15 cellular contexts compared by ENCODE assay signal in the genomic region with DNA sequence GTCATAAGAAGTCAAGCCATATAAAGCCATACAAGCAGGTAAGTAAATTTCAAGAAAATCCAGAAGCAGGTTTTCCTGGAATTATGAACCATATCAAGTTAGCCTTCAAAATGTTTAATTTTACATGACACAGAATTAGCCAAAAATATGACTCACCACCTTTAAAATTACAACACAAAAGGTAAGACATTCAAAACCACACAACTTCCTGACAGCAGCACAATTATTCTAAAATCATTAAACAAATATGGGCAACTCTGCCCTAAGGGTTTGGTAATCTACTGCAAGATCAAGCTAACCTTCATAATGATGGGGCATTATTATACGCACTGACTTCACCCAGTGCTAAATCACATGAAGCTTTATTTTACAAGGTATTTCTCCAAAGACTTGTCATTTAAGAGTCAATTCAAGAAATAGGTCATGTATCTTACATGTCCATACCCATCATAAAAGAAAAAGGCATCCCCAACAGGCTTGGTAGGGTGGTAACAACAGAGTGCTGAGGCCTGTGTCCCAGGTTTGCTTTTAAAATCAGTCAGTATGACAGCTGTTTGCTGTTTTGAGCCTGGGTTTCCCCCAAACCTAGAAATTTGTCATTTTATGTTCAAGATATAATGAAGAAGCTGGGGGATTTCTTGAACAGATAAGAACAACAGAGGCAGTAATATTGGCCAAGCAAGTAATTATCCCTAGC. TPM values are rescaled to one million over a fixed set of nuclear protein-coding genes. Genes with fewer than 3 reads are reported as not detected.
DNase-seq lines count a peak whose midpoint lies in the region; ATAC-seq and TF ChIP-seq lines count a peak whose summit lies in the region.
"Had no signal": no experiment of that assay in that cellular context is flagged by ENCODE, and none has a peak within 500 bp of the region (broad histone marks: within the 10 kb centered on the region; RNA-seq: fewer than 3 reads in every experiment).

No MANE protein-coding gene starts in this region.

- TF ChIP-seq CTCF in upper lobe of left lung (IDR thresholded peaks at IDR 0.05) = no peak

- peaks cover 0 to 5% (median 5%) of the 10 kb centered on the region in 4 donors for H3K4me1 ChIP-seq in upper lobe of left lung

- peaks cover 20% of the 10 kb centered on the region for H3K36me3 Mint-ChIP-seq in activated T-helper 17 cell treated with anti-CD3 and anti-CD28 coated beads, Interleukin-2, amount 50 U/mL, for 72 hours (ENCODE audit: low read depth)

- peaks cover 22% of the 10 kb centered on the region for H3K4me1 Mint-ChIP-seq in activated T-helper 17 cell treated with anti-CD3 and anti-CD28 coated beads, Interleukin-2, amount 50 U/mL, for 72 hours

- H3K27ac ChIP-seq in upper lobe of left lung = peak overlapping the region in 1 of 4 donors; percentile 10
- H3K27ac ChIP-seq: brain microvascular endothelial cell, KMS-11 had no signal

- no peaks in the 10 kb centered on the region for H3K9me3 Mint-ChIP-seq in activated T-helper 17 cell treated with anti-CD3 and anti-CD28 coated beads, Interleukin-2, amount 50 U/mL, for 72 hours

- H3K4me3 Mint-ChIP-seq in activated T-helper 17 cell treated with anti-CD3 and anti-CD28 coated beads, Interleukin-2, amount 50 U/mL, for 72 hours = peak overlapping the region; percentile 47

- ATAC-seq in HG02610 (IDR thresholded peaks at IDR 0.05; ENCODE audit: unreplicated experiment) (peak; percentile 74), upper lobe of left lung (ENCODE audit: low FRiP score in 2 of 2) (no peak)
- ATAC-seq in activated T-helper 17 cell treated with anti-CD3 and anti-CD28 coated beads, Interleukin-2, amount 50 U/mL, for 72 hours (replicated peaks) = peak; percentile 92

- H3K27me3 Mint-ChIP-seq in activated T-helper 17 cell treated with anti-CD3 and anti-CD28 coated beads, Interleukin-2, amount 50 U/mL, for 72 hours = no peaks in the 10 kb centered on the region

- 74 to 93% methylated on average over 1 of the region's 1 CpG for WGBS in upper lobe of left lung, 2 donors

- TF ChIP-seq POLR2A in upper lobe of left lung (IDR thresholded peaks at IDR 0.05) = no peak

- H3K36me3 ChIP-seq in upper lobe of left lung = peaks cover 0 to 9% (median 3%) of the 10 kb centered on the region in 4 donors

- no peaks in the 10 kb centered on the region for H3K9me3 ChIP-seq in upper lobe of left lung

- no peak for TF ChIP-seq EP300 in upper lobe of left lung (IDR thresholded peaks at IDR 0.05)

- peak overlapping the region; percentile 85 for H3K27ac Mint-ChIP-seq in activated T-helper 17 cell treated with anti-CD3 and anti-CD28 coated beads, Interleukin-2, amount 50 U/mL, for 72 hours

- no peak overlapping the region for H3K4me3 ChIP-seq in upper lobe of left lung

- no peaks in the 10 kb centered on the region for H3K27me3 ChIP-seq in upper lobe of left lung
- H3K27me3 ChIP-seq: brain microvascular endothelial cell had no signal

- DNase-seq in NCI-H2196 (lab: John Stamatoyannopoulos, UW; ENCODE audit: unreplicated experiment) (peak; percentile 2), NCI-H2196 treated with DMSO at 0.1 percent for 48 hours (lab: John Stamatoyannopoulos, UW; ENCODE audit: unreplicated experiment) (no peak), kidney tubule cell (ENCODE audit: low spot score) (peak; percentile 18), upper lobe of left lung (no peak), GM19238 (ENCODE audit: insufficient read length, low spot score) (no peak), NCI-H1092 (lab: John Stamatoyannopoulos, UW) (no peak)
- DNase-seq: activated CD4-positive, alpha-beta T cell treated with anti-CD3 and anti-CD28 coated beads, Interleukin-2, amount 50 U/mL, for 4 hours; brain microvascular endothelial cell; DMS79 treated with DMSO at 0.1 percent for 48 hours; stimulated activated CD4-positive, alpha-beta T cell treated with anti-CD3 and anti-CD28 coated beads, Interleukin-12 subunit alpha, Interleukin-12 subunit beta, amount 100 ng/mL, for 4 hours had no signal

RNA-seq across cellular contexts. Expression of gene RCBTB1, which starts 15.2 kb away (rescaled TPM):
- total RNA-seq in activated T-helper 17 cell treated with anti-CD3 and anti-CD28 coated beads, Interleukin-2, amount 50 U/mL, for 72 hours = 10 to 100 TPM; 16.0 to 16.6 TPM
- total RNA-seq in upper lobe of left lung = 10 to 100 TPM; 12.6 to 23.5 (median 18.0) TPM

RNA-seq across cellular contexts. Expression of gene ARL11, which starts 58.2 kb away (rescaled TPM):
- total RNA-seq in activated T-helper 17 cell treated with anti-CD3 and anti-CD28 coated beads, Interleukin-2, amount 50 U/mL, for 72 hours = 1 to 10 TPM in 1 of 2 donors, under 1 TPM in 1; 0.89 to 1.0 TPM
- 1 to 10 TPM; 1.4 to 8.4 (median 4.9) TPM for total RNA-seq in upper lobe of left lung
- total RNA-seq: A673, NCI-H460 had no signal

Comparison
In these comparisons a context has a peak if more than half of its experiments do, and no peak if none do; other contexts are left out.
1. DNase-seq: peak in NCI-H2196 (single experiment) and kidney tubule cell (single experiment); none in NCI-H2196 treated with DMSO at 0.1 percent for 48 hours (single experiment), upper lobe of left lung (0 of 2), GM19238 (single experiment) and NCI-H1092 (single experiment).
2. ATAC-seq: peak in HG02610 (single experiment) and activated T-helper 17 cell treated with anti-CD3 and anti-CD28 coated beads, Interleukin-2, amount 50 U/mL, for 72 hours (single experiment); none in upper lobe of left lung (0 of 2).